In genomic region chr17:81154016-81154415, GRCh38 we compare ENCODE assay signal across 8 cellular contexts. TPM values are rescaled to one million over a fixed set of nuclear protein-coding genes. Genes with fewer than 3 reads are reported as not detected.
"Had no signal": no experiment of that assay in that cellular context is flagged by ENCODE, and none has a peak within 500 bp of the region (broad histone marks: within the 10 kb centered on the region; RNA-seq: fewer than 3 reads in every experiment).

No MANE protein-coding gene starts in this region.

RNA-seq across cellular contexts. Expression of gene PVALEF, which starts 11.3 kb away (rescaled TPM):
- total RNA-seq: activated B cell treated with CpG ODN at 0.5 μM for 24 hours; activated CD4-positive, alpha-beta memory T cell treated with anti-CD3 and anti-CD28 coated beads for 36 hours; activated T-cell treated with anti-CD3 and anti-CD28 coated beads, Interleukin-2, amount 50 U/mL, for 4 hours; activated T-helper 1 cell treated with anti-CD3 and anti-CD28 coated beads, Interleukin-12 subunit alpha, Interleukin-12 subunit beta, Interleukin-2, Interleukin-4 antibody, amounts not matched to agents 30 ng/mL and 10 ng/mL and 1 ng/mL, durations not matched to agents 14 hours and 24 hours and 36 hours; aorta; LHCN-M2; NCI-H460; RPMI7951 had no signal
- polyA plus RNA-seq: aorta had no signal

RNA-seq across cellular contexts. Expression of gene AATK, which starts 12.0 kb away (rescaled TPM):
- total RNA-seq: RPMI7951 had no signal
